9 cellular contexts compared by ENCODE assay signal in the genomic region with DNA sequence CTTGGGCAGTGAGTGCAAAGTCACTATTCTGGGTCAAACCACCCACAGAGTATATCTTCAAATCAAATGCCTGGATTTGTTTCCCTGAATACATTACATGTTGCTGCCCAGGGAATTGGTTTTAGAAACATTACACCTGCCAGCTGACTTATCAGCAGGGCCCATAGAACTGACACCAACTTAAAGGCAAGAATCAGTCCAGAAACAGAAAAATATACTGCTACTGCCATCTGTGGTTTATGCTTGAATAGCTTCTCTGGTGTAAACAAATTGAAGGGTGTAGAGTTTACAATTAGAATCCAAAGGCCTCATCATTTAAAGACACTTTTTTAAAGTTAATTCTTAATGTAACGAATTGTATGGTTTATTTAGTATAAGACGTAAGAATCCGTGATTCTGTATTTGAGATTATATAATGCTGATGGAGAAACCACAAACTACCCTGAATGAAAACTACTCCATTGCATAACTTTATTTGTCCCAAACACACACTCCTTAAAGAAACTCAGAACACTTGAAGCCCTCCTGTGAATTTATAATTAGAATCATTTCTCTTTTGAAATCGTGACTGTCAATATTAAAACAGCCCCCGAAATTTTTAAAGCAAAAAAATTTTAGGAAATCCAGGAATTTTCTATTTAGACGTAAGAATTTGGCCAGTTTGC. TPM values are rescaled to one million over a fixed set of nuclear protein-coding genes. Genes with fewer than 3 reads are reported as not detected.
DNase-seq lines count a peak whose midpoint lies in the region; ATAC-seq, FAIRE-seq and TF ChIP-seq lines count a peak whose summit lies in the region.
"Had no signal": no experiment of that assay in that cellular context is flagged by ENCODE, and none has a peak within 500 bp of the region (broad histone marks: within the 10 kb centered on the region; RNA-seq: fewer than 3 reads in every experiment).

No MANE protein-coding gene starts in this region.

- H3K27ac Mint-ChIP-seq in osteocyte (ENCODE audit: unreplicated experiment) = no peak overlapping the region

- no peaks in the 10 kb centered on the region for H3K9me3 ChIP-seq in GM12878 (replicated peaks; ENCODE audit: control insufficient read depth, insufficient read depth, low read length)
- H3K9me3 ChIP-seq in MG63 = no peaks in the 10 kb centered on the region
- H3K9me3 ChIP-seq: tibial artery had no signal

- H3K4me3 ChIP-seq in GM12878 (no peak overlapping the region; the same call in 1 of the 2 replicates), MG63 (no peak overlapping the region)
- H3K4me3 ChIP-seq: tibial artery had no signal

- TF ChIP-seq EP300 in GM12878 (IDR thresholded peaks at IDR 0.05; ENCODE audit: borderline replicate concordance in 1 of 2, control insufficient read depth in 1 of 2, low read depth in 2 of 2, low read length in 2 of 2) = no peak

- H3K4me1 Mint-ChIP-seq in osteocyte (ENCODE audit: unreplicated experiment) = peaks cover 9% of the 10 kb centered on the region

- TF ChIP-seq CTCF in GM12878 (IDR thresholded peaks at IDR 0.05 in 2 of 3, conservative IDR thresholded peaks at IDR 0.05 in 1 of 3; ENCODE audit: control insufficient read depth in 2 of 3, extremely low read depth in 1 of 3, insufficient read depth in 1 of 3, low read depth in 3 of 3, low read length in 3 of 3) (peak; percentile 33 to 62 (median 54); a peak in 5 of 6 replicates), osteocyte (IDR thresholded peaks at IDR 0.05) (peak; percentile 50)

- intact Hi-C loops in GM12878 (cut with micrococcal nuclease; ENCODE audit: unreplicated experiment) = loop anchor here (2.0 to 5.0 kb wide), 3 partner anchors 52 to 348 kb away; a partner anchor contains a TSS

- no peak for TF ChIP-seq POLR2A in GM12892 (IDR thresholded peaks at IDR 0.05; ENCODE audit: low read depth, low read length)
- TF ChIP-seq POLR2A in GM12878 (IDR thresholded peaks at IDR 0.05; ENCODE audit: low read depth, low read length) = no peak

- H3K9me3 Mint-ChIP-seq in osteocyte (ENCODE audit: unreplicated experiment) = no peaks in the 10 kb centered on the region

- H3K4me3 Mint-ChIP-seq in osteocyte (ENCODE audit: unreplicated experiment) = no peak overlapping the region

- H3K27me3 Mint-ChIP-seq in osteocyte (ENCODE audit: unreplicated experiment) = peaks cover 85% of the 10 kb centered on the region

- peak; percentile 62 for TF ChIP-seq RAD21 in GM12878 (IDR thresholded peaks at IDR 0.05; ENCODE audit: insufficient read depth, low read depth, low read length)

- H4K20me1 ChIP-seq in GM12878 (ENCODE audit: control insufficient read depth, insufficient read depth) = no peaks in the 10 kb centered on the region

- RAD21 ChIA-PET in GM12878 (lab: Charles Lee; ENCODE audit: unreplicated experiment) = interaction anchor here (0.7 to 5.8 kb wide), 14 partner anchors 8 to 346 kb away, joined by 3 to 86 read pairs (median 5); a partner anchor contains a TSS

- H3K79me2 ChIP-seq in GM12878 (ENCODE audit: control insufficient read depth, insufficient read depth, low read length) = peaks cover 67% of the 10 kb centered on the region

- FAIRE-seq in GM12892 (lab: Jason Lieb, UNC) (peak; percentile 42), GM12878 (lab: Jason Lieb, UNC) (peak; percentile 80)
- FAIRE-seq: HTR-8/SVneo had no signal

- in situ Hi-C loops in GM12878 (cut with MboI) = no loop called here

- H3K36me3 ChIP-seq in GM12878 (ENCODE audit: control insufficient read depth in 2 of 2, insufficient read depth in 2 of 2, low read length in 1 of 2) (no peaks in the 10 kb centered on the region), MG63 (no peaks in the 10 kb centered on the region)
- H3K36me3 ChIP-seq: tibial artery had no signal

- POLR2A ChIA-PET in GM12878 (lab: Charles Lee) = interaction anchor here (0.6 to 1.6 kb wide), 8 partner anchors 13 to 143 kb away, joined by 3 to 6 read pairs (median 4); a partner anchor contains a TSS

- ATAC-seq in GM12878 (peak; percentile 81), HG03097 (IDR thresholded peaks at IDR 0.05; ENCODE audit: low FRiP score, unreplicated experiment) (no peak)

- DNase-seq in GM12892 (ENCODE audit: insufficient read length) = no peak
- peak; percentile 37 for DNase-seq in LHCN-M2 (ENCODE audit: low read depth)
- no peak for DNase-seq in GM12878 (ENCODE audit: low read depth, low spot score)
- no peak for DNase-seq in osteocyte (ENCODE audit: extremely low spot score, unreplicated experiment)
- DNase-seq in kidney tubule cell (ENCODE audit: low spot score) = no peak
- no peak for DNase-seq in MG63
- DNase-seq: tibial artery had no signal

- WGBS in GM12878 (ENCODE audit: insufficient coverage, insufficient replicate concordance, low lambda C conversion rate, missing lambda C conversion rate) = under 1% methylated on average over 6 of the region's 6 CpGs

- SMC1A ChIA-PET in GM12878 (lab: Charles Lee; ENCODE audit: uncharacterized antibody, unreplicated experiment) = interaction anchor here (0.7 to 7.7 kb wide), 25 partner anchors 8 to 228 kb away, joined by 3 to 105 read pairs (median 4); no protein-coding TSS in a partner anchor

- H3K4me1 ChIP-seq in GM12878 (ENCODE audit: control insufficient read depth, insufficient read depth, low read length) = peaks cover 9% of the 10 kb centered on the region

- no peak overlapping the region for H2AFZ ChIP-seq in GM12878 (ENCODE audit: control insufficient read depth, low read depth, low read length)

- no peak overlapping the region; the same call in 1 of the 2 replicates for H3K9ac ChIP-seq in GM12878 (ENCODE audit: control insufficient read depth, insufficient read depth, low read length)

- H3K27ac ChIP-seq in GM12878 (ENCODE audit: control insufficient read depth, insufficient read depth) = peak overlapping the region; percentile 28; the same call in 1 of the 2 replicates
- H3K27ac ChIP-seq: tibial artery had no signal

- no TSS peak for BruUV-seq in GM12878 (replicated peaks; lab: Mats Ljungman, UMichigan)

- H3K36me3 Mint-ChIP-seq in osteocyte (ENCODE audit: unreplicated experiment) = peaks cover 4% of the 10 kb centered on the region

- H3K4me2 ChIP-seq in GM12878 (ENCODE audit: control insufficient read depth, insufficient read depth) = no peak overlapping the region

- no peaks in the 10 kb centered on the region for H3K27me3 ChIP-seq in GM12878 (replicated peaks in 1 of 2; ENCODE audit: control insufficient read depth in 2 of 2, insufficient read depth in 2 of 2, low read length in 1 of 2)
- peaks cover 11% of the 10 kb centered on the region for H3K27me3 ChIP-seq in MG63

- CTCF ChIA-PET in GM12878 (lab: Yijun Ruan, JAX) = interaction anchor here (0.7 to 13.9 kb wide), 29 partner anchors 8 to 213 kb away, joined by 3 to 201 read pairs (median 5); a partner anchor contains a TSS

TF ChIP-seq in GM12878, 131 proteins besides CTCF, POLR2A, EP300 and RAD21 (continues in another document):
- no peak for TF ChIP-seq CHD2 (IDR thresholded peaks at IDR 0.05; ENCODE audit: borderline replicate concordance, low read depth, low read length)

RNA-seq across cellular contexts. Expression of a gene that starts 6.2 kb away (rescaled TPM):
- 4.1 TPM for polyA plus RNA-seq in GM12892 (2012; ENCODE audit: missing spikeins)
- 1.1 and 1.3 TPM in 2 replicates for total RNA-seq in LHCN-M2 (2014; rRNA removed)
- 0.23 TPM for polyA plus RNA-seq in LHCN-M2 (2012)
- total RNA-seq in GM12878 (2013; cell fraction: nucleolus; rRNA removed) = 25.7 and 29.8 TPM in 2 replicates
- 5.9 and 6.1 TPM in 2 replicates for total RNA-seq in GM12878 (2014; rRNA removed)
- total RNA-seq in GM12878 (2014; rRNA removed; fragmentation: Illumina TruSeq; extraction: Trizol) = 5.0 and 5.4 TPM in 2 replicates
- 8.7 and 9.2 TPM in 2 replicates for total RNA-seq in GM12878 (2021)
- 2.9 TPM for polyA plus RNA-seq in GM12878 (2011; ENCODE audit: low read depth)
- polyA plus RNA-seq in GM12878 (2011; rRNA removed) = 5.8 and 8.0 TPM in 2 replicates
- 6.2 and 6.4 TPM in 2 replicates for polyA plus RNA-seq in GM12878 (2011; cell fraction: cytosol; rRNA removed)
- 7.7 and 8.9 TPM in 2 replicates for polyA plus RNA-seq in GM12878 (2011; cell fraction: nucleus; rRNA removed)
- 2.9 and 3.3 TPM in 2 replicates for polyA plus RNA-seq in GM12878 (2012)
- polyA plus RNA-seq in GM12878 (2014; fragmentation: Illumina TruSeq; extraction: Trizol) = 5.1 and 5.7 TPM in 2 replicates
- polyA plus RNA-seq in GM12878 (2014; fragmentation: Nextera tagmentation; extraction: Ambion mirVana) = 1 to 10 TPM; 1.2 to 2.5 TPM
- 3.9 and 4.1 TPM in 2 replicates for polyA plus RNA-seq in GM12878 (2014; rRNA removed)
- polyA plus RNA-seq in GM12878 (2016; fragmentation: Nextera tagmentation; extraction: Ambion mirVana) = 1 to 10 TPM; 2.6 to 2.9 TPM
- 18.5 and 20.6 TPM in 2 replicates for polyA minus RNA-seq in GM12878 (2011; rRNA and poly(A)+ RNA removed)
- 5.3 and 5.6 TPM in 2 replicates for polyA minus RNA-seq in GM12878 (2011; cell fraction: cytosol; rRNA and poly(A)+ RNA removed)
- 5.2 and 10.0 TPM in 2 replicates for polyA minus RNA-seq in GM12878 (2011; cell fraction: nucleus; rRNA and poly(A)+ RNA removed)
- total RNA-seq in osteocyte = 0.56 and 0.78 TPM in 2 replicates
- total RNA-seq in MG63 (2014; rRNA removed; shearing (Covaris generic); ENCODE audit: low replicate concordance) = 0.37 and 2.5 TPM in 2 replicates

RNA-seq across cellular contexts. Expression of a gene that starts 12.0 kb away (rescaled TPM):
- polyA plus RNA-seq in GM12892 (2012; ENCODE audit: missing spikeins) = 1.6 TPM
- total RNA-seq in LHCN-M2 (2014; rRNA removed) (6.2 and 14.2 TPM in 2 replicates), GM12878 (2014; rRNA removed) (0.05 and 0.06 TPM in 2 replicates), GM12878 (2014; rRNA removed; fragmentation: Illumina TruSeq; extraction: Trizol) (0.09 and 0.14 TPM in 2 replicates), GM12878 (2021) (0.10 and 0.27 TPM in 2 replicates), osteocyte (146 and 169 TPM in 2 replicates)
- polyA plus RNA-seq in LHCN-M2 (2012) = 10.2 TPM
- 0.34 and 0.56 TPM in 2 replicates for total RNA-seq in GM12878 (2013; cell fraction: nucleolus; rRNA removed)
- polyA plus RNA-seq in GM12878 (2011; ENCODE audit: low read depth) = 0.05 TPM
- polyA plus RNA-seq in GM12878 (2011; rRNA removed) (not detected in 2 replicates), GM12878 (2014; fragmentation: Illumina TruSeq; extraction: Trizol) (0.06 and 0.10 TPM in 2 replicates), GM12878 (2014; fragmentation: Nextera tagmentation; extraction: Ambion mirVana) (under 1 TPM in 1 of 2 experiments, not detected in 1; 0.02 TPM), GM12878 (2014; rRNA removed) (0.13 and 0.16 TPM in 2 replicates), GM12878 (2016; fragmentation: Nextera tagmentation; extraction: Ambion mirVana) (not detected)
- polyA plus RNA-seq in GM12878 (2011; cell fraction: cytosol; rRNA removed) = 0.01 and 0.03 TPM in 2 replicates
- polyA plus RNA-seq in GM12878 (2011; cell fraction: nucleus; rRNA removed) = 0.03 and 0.04 TPM in 2 replicates
- 0.12 and 0.22 TPM in 2 replicates for polyA plus RNA-seq in GM12878 (2012)
- not detected in 2 replicates for polyA minus RNA-seq in GM12878 (2011; rRNA and poly(A)+ RNA removed)
- polyA minus RNA-seq in GM12878 (2011; cell fraction: cytosol; rRNA and poly(A)+ RNA removed) = not detected in 2 replicates
- not detected in 2 replicates for polyA minus RNA-seq in GM12878 (2011; cell fraction: nucleus; rRNA and poly(A)+ RNA removed)
- 0.20 and 1.5 TPM in 2 replicates for total RNA-seq in MG63 (2014; rRNA removed; shearing (Covaris generic); ENCODE audit: low replicate concordance)
